In the genomic region with DNA sequence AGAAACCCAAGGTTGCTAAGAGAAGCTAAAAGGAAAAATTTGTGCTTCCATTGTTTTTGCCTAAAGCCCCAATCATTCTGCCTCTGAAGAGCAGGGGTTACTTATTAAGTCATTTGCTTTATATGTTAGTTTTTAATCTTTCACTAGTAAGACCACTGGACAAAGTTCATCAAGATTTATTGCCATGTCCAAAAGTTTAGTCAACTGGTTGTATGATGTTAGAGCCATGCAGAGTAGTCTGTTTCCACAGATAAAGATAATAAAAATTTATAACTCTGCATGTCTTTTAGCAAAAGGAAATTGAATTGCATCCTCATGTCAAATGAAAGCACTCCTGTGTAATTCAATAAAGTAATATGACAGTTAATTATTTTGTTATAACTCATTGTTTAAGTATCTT, we compare ENCODE assay signal across 33 cellular contexts.
"Had no signal": no experiment of that assay in that cellular context is flagged by ENCODE, and none has a peak within 500 bp of the region (broad histone marks: within the 10 kb centered on the region; RNA-seq: fewer than 3 reads in every experiment).

No MANE protein-coding gene starts in this region.

- H3K4me1 ChIP-seq: ascending aorta had no signal

- H3K27me3 ChIP-seq: ascending aorta, cardiac muscle cell had no signal

- H3K27ac Mint-ChIP-seq: activated B cell treated with CpG ODN at 0.5 μM for 24 hours; activated CD4-positive, alpha-beta memory T cell treated with anti-CD3 and anti-CD28 coated beads, Interleukin-2, amount 10 ng/mL, durations not matched to agents 7 days and 5 days; activated CD4-positive, alpha-beta T cell treated with anti-CD3 and anti-CD28 coated beads, Interleukin-2, amount 10 ng/mL, durations not matched to agents 24 days and 14 days; activated CD8-positive, alpha-beta memory T cell treated with anti-CD3 and anti-CD28 coated beads, Interleukin-2, amount 10 ng/mL, durations not matched to agents 7 days and 5 days; activated CD8-positive, alpha-beta T cell treated with anti-CD3 and anti-CD28 coated beads, Interleukin-2, amount 10 ng/mL, durations not matched to agents 7 days and 5 days; activated naive CD4-positive, alpha-beta T cell treated with anti-CD3 and anti-CD28 coated beads, Interleukin-2, amount 10 ng/mL, durations not matched to agents 7 days and 5 days; activated naive CD4-positive, alpha-beta T cell treated with anti-CD3 and anti-CD28 coated beads, Interleukin-2, amount 50 U/mL, for 24 hours; activated naive CD8-positive, alpha-beta T cell; activated naive CD8-positive, alpha-beta T cell treated with anti-CD3 and anti-CD28 coated beads, Interleukin-2, amount 10 ng/mL, durations not matched to agents 7 days and 5 days; activated naive CD8-positive, alpha-beta T cell treated with anti-CD3 and anti-CD28 coated beads, Interleukin-2, amount 50 U/mL, for 24 hours; activated T-cell treated with anti-CD3 and anti-CD28 coated beads, Interleukin-2, amount 50 U/mL, for 24 hours; activated T-helper 2 cell treated with anti-CD3 and anti-CD28 coated beads, Interferon-gamma antibody, Interleukin-2, Interleukin-4, amounts not matched to agents 10 μg/mL and 5 μg/mL and 100 μg/mL, durations not matched to agents 14 hours and 24 hours and 36 hours; brain; T-cell; T-helper 17 cell had no signal

- H3K4me3 ChIP-seq: ascending aorta, cardiac muscle cell had no signal

- H3K9me3 ChIP-seq: ascending aorta had no signal

- H3K36me3 Mint-ChIP-seq: activated CD8-positive, alpha-beta memory T cell treated with anti-CD3 and anti-CD28 coated beads, Interleukin-2, amount 10 ng/mL, durations not matched to agents 7 days and 5 days; activated naive CD4-positive, alpha-beta T cell treated with anti-CD3 and anti-CD28 coated beads, Interleukin-2, amount 10 ng/mL, durations not matched to agents 7 days and 5 days; activated naive CD4-positive, alpha-beta T cell treated with anti-CD3 and anti-CD28 coated beads, Interleukin-2, amount 50 U/mL, for 24 hours; activated naive CD8-positive, alpha-beta T cell; activated naive CD8-positive, alpha-beta T cell treated with anti-CD3 and anti-CD28 coated beads, Interleukin-2, amount 10 ng/mL, durations not matched to agents 7 days and 5 days; brain; T-cell had no signal

- H3K9me3 Mint-ChIP-seq: activated B cell treated with CpG ODN at 0.5 μM for 24 hours; activated CD4-positive, alpha-beta memory T cell treated with anti-CD3 and anti-CD28 coated beads, Interleukin-2, amount 10 ng/mL, durations not matched to agents 7 days and 5 days; activated CD4-positive, alpha-beta T cell treated with anti-CD3 and anti-CD28 coated beads, Interleukin-2, amount 10 ng/mL, durations not matched to agents 24 days and 14 days; activated naive CD4-positive, alpha-beta T cell treated with anti-CD3 and anti-CD28 coated beads, Interleukin-2, amount 10 ng/mL, durations not matched to agents 7 days and 5 days; activated naive CD4-positive, alpha-beta T cell treated with anti-CD3 and anti-CD28 coated beads, Interleukin-2, amount 50 U/mL, for 24 hours; activated naive CD8-positive, alpha-beta T cell treated with anti-CD3 and anti-CD28 coated beads, Interleukin-2, amount 10 ng/mL, durations not matched to agents 7 days and 5 days; activated naive CD8-positive, alpha-beta T cell treated with anti-CD3 and anti-CD28 coated beads, Interleukin-2, amount 50 U/mL, for 24 hours; activated T-cell treated with anti-CD3 and anti-CD28 coated beads, Interleukin-2, amount 50 U/mL, for 24 hours; activated T-helper 2 cell treated with anti-CD3 and anti-CD28 coated beads, Interferon-gamma antibody, Interleukin-2, Interleukin-4, amounts not matched to agents 10 μg/mL and 5 μg/mL and 100 μg/mL, durations not matched to agents 14 hours and 24 hours and 36 hours; brain; central memory CD8-positive, alpha-beta T cell; T-cell had no signal

- DNase-seq: activated B cell treated with CpG ODN at 0.5 μM for 24 hours; activated CD4-positive, alpha-beta memory T cell treated with anti-CD3 and anti-CD28 coated beads, Interleukin-2, amount 10 ng/mL, durations not matched to agents 7 days and 5 days; activated CD4-positive, alpha-beta T cell treated with anti-CD3 and anti-CD28 coated beads for 4 hours; activated CD4-positive, alpha-beta T cell treated with anti-CD3 and anti-CD28 coated beads, Interleukin-2, amount 10 ng/mL, durations not matched to agents 24 days and 14 days; activated CD4-positive, alpha-beta T cell treated with anti-CD3 and anti-CD28 coated beads, Interleukin-2, amount 50 U/mL, for 48 hours; activated CD4-positive, CD25-positive, alpha-beta regulatory T cell treated with anti-CD3 and anti-CD28 coated beads, Interleukin-2, amount 50 U/mL, for 72 hours; activated CD8-positive, alpha-beta memory T cell treated with anti-CD3 and anti-CD28 coated beads for 24 hours; activated CD8-positive, alpha-beta memory T cell treated with anti-CD3 and anti-CD28 coated beads, Interleukin-2, amount 10 ng/mL, durations not matched to agents 7 days and 5 days; activated CD8-positive, alpha-beta memory T cell treated with anti-CD3 and anti-CD28 coated beads, Interleukin-2, amount 50 U/mL, for 48 hours; activated CD8-positive, alpha-beta T cell treated with anti-CD3 and anti-CD28 coated beads, Interleukin-2, amount 10 ng/mL, durations not matched to agents 7 days and 5 days; activated effector memory CD4-positive, alpha-beta T cell treated with Interleukin-2 at 50 U/mL for 16 hours; activated gamma-delta T cell; activated naive CD4-positive, alpha-beta T cell treated with anti-CD3 and anti-CD28 coated beads, Interleukin-2, amount 10 ng/mL, durations not matched to agents 7 days and 5 days; activated naive CD4-positive, alpha-beta T cell treated with Interleukin-2 at 50 U/mL for 16 hours; activated naive CD8-positive, alpha-beta T cell treated with anti-CD3 and anti-CD28 coated beads, Interleukin-2, amount 10 ng/mL, durations not matched to agents 7 days and 5 days; activated naive CD8-positive, alpha-beta T cell treated with anti-CD3 and anti-CD28 coated beads, Interleukin-2, amount 50 U/mL, for 24 hours; activated T-cell treated with anti-CD3 and anti-CD28 coated beads, Interleukin-2, amount 50 U/mL, for 24 hours; activated T-cell treated with anti-CD3 and anti-CD28 coated beads, Interleukin-2, amount 50 U/mL, for 48 hours; amygdala; anterior cingulate cortex; caudate nucleus; T-cell; T-helper 17 cell had no signal

- H3K27me3 Mint-ChIP-seq: activated B cell treated with CpG ODN at 0.5 μM for 24 hours; activated naive CD4-positive, alpha-beta T cell treated with anti-CD3 and anti-CD28 coated beads, Interleukin-2, amount 10 ng/mL, durations not matched to agents 7 days and 5 days; activated naive CD8-positive, alpha-beta T cell treated with anti-CD3 and anti-CD28 coated beads, Interleukin-2, amount 50 U/mL, for 24 hours had no signal

- FAIRE-seq: bronchial epithelial cell, TTC549 had no signal

- H3K36me3 ChIP-seq: ascending aorta, cardiac muscle cell had no signal

- H3K4me1 Mint-ChIP-seq: activated B cell treated with CpG ODN at 0.5 μM for 24 hours; activated CD4-positive, alpha-beta memory T cell treated with anti-CD3 and anti-CD28 coated beads, Interleukin-2, amount 10 ng/mL, durations not matched to agents 7 days and 5 days; activated CD4-positive, alpha-beta T cell treated with anti-CD3 and anti-CD28 coated beads, Interleukin-2, amount 10 ng/mL, durations not matched to agents 24 days and 14 days; activated CD8-positive, alpha-beta memory T cell treated with anti-CD3 and anti-CD28 coated beads, Interleukin-2, amount 10 ng/mL, durations not matched to agents 7 days and 5 days; activated naive CD4-positive, alpha-beta T cell treated with anti-CD3 and anti-CD28 coated beads, Interleukin-2, amount 10 ng/mL, durations not matched to agents 7 days and 5 days; activated naive CD4-positive, alpha-beta T cell treated with anti-CD3 and anti-CD28 coated beads, Interleukin-2, amount 50 U/mL, for 24 hours; activated naive CD8-positive, alpha-beta T cell treated with anti-CD3 and anti-CD28 coated beads, Interleukin-2, amount 10 ng/mL, durations not matched to agents 7 days and 5 days; activated naive CD8-positive, alpha-beta T cell treated with anti-CD3 and anti-CD28 coated beads, Interleukin-2, amount 50 U/mL, for 24 hours; brain; central memory CD8-positive, alpha-beta T cell; T-cell; T-helper 17 cell had no signal

- H3K4me3 Mint-ChIP-seq: activated B cell treated with CpG ODN at 0.5 μM for 24 hours; activated CD4-positive, alpha-beta memory T cell treated with anti-CD3 and anti-CD28 coated beads, Interleukin-2, amount 10 ng/mL, durations not matched to agents 7 days and 5 days; activated CD4-positive, alpha-beta T cell treated with anti-CD3 and anti-CD28 coated beads, Interleukin-2, amount 10 ng/mL, durations not matched to agents 24 days and 14 days; activated CD8-positive, alpha-beta memory T cell treated with anti-CD3 and anti-CD28 coated beads, Interleukin-2, amount 10 ng/mL, durations not matched to agents 7 days and 5 days; activated CD8-positive, alpha-beta T cell treated with anti-CD3 and anti-CD28 coated beads, Interleukin-2, amount 10 ng/mL, durations not matched to agents 7 days and 5 days; activated naive CD4-positive, alpha-beta T cell treated with anti-CD3 and anti-CD28 coated beads, Interleukin-2, amount 10 ng/mL, durations not matched to agents 7 days and 5 days; activated naive CD4-positive, alpha-beta T cell treated with anti-CD3 and anti-CD28 coated beads, Interleukin-2, amount 50 U/mL, for 24 hours; activated naive CD8-positive, alpha-beta T cell; activated naive CD8-positive, alpha-beta T cell treated with anti-CD3 and anti-CD28 coated beads, Interleukin-2, amount 10 ng/mL, durations not matched to agents 7 days and 5 days; activated naive CD8-positive, alpha-beta T cell treated with anti-CD3 and anti-CD28 coated beads, Interleukin-2, amount 50 U/mL, for 24 hours; activated T-cell treated with anti-CD3 and anti-CD28 coated beads, Interleukin-2, amount 50 U/mL, for 24 hours; brain; central memory CD8-positive, alpha-beta T cell; T-cell; T-helper 17 cell had no signal

- H3K27ac ChIP-seq: ascending aorta, cardiac muscle cell, VCaP had no signal
